1 cellular context compared by ENCODE assay signal in the genomic region with DNA sequence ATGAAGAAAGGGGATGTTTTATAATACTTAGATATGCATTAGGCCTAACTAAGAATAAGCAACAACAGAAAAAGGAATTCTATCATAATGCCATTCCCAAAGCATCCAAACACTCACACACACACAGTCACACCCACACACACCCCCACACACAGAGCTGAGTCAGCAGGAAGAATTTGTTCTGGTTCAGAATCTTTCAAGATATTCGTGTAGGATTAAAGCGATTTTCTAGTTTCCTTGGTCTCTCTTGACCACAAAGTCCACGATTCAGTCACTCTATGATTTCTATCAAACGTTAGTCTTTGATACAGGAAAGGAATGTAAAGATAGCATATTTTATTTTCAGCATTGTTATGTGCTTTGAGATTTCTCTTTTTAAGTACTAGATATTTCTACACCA.
TF ChIP-seq lines count a peak whose summit lies in the region.

No MANE protein-coding gene starts in this region.

TF ChIP-seq in GM23338, 12 proteins besides CTCF, POLR2A, EP300 and RAD21:
- TF ChIP-seq, protein P1, sequence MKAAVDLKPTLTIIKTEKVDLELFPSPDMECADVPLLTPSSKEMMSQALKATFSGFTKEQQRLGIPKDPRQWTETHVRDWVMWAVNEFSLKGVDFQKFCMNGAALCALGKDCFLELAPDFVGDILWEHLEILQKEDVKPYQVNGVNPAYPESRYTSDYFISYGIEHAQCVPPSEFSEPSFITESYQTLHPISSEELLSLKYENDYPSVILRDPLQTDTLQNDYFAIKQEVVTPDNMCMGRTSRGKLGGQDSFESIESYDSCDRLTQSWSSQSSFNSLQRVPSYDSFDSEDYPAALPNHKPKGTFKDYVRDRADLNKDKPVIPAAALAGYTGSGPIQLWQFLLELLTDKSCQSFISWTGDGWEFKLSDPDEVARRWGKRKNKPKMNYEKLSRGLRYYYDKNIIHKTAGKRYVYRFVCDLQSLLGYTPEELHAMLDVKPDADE (IDR thresholded peaks at IDR 0.05), result no peak
- no peak for TF ChIP-seq EZH2phosphoT487 (IDR thresholded peaks at IDR 0.05; ENCODE audit: unreplicated experiment)
- TF ChIP-seq, protein P2, sequence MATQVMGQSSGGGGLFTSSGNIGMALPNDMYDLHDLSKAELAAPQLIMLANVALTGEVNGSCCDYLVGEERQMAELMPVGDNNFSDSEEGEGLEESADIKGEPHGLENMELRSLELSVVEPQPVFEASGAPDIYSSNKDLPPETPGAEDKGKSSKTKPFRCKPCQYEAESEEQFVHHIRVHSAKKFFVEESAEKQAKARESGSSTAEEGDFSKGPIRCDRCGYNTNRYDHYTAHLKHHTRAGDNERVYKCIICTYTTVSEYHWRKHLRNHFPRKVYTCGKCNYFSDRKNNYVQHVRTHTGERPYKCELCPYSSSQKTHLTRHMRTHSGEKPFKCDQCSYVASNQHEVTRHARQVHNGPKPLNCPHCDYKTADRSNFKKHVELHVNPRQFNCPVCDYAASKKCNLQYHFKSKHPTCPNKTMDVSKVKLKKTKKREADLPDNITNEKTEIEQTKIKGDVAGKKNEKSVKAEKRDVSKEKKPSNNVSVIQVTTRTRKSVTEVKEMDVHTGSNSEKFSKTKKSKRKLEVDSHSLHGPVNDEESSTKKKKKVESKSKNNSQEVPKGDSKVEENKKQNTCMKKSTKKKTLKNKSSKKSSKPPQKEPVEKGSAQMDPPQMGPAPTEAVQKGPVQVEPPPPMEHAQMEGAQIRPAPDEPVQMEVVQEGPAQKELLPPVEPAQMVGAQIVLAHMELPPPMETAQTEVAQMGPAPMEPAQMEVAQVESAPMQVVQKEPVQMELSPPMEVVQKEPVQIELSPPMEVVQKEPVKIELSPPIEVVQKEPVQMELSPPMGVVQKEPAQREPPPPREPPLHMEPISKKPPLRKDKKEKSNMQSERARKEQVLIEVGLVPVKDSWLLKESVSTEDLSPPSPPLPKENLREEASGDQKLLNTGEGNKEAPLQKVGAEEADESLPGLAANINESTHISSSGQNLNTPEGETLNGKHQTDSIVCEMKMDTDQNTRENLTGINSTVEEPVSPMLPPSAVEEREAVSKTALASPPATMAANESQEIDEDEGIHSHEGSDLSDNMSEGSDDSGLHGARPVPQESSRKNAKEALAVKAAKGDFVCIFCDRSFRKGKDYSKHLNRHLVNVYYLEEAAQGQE (IDR thresholded peaks at IDR 0.05; ENCODE audit: unreplicated experiment), result no peak
- no peak for TF ChIP-seq EZH2 (IDR thresholded peaks at IDR 0.05; ENCODE audit: low read depth, unreplicated experiment)
- no peak for TF ChIP-seq ZNF331 (CRISPR knock-in tag; IDR thresholded peaks at IDR 0.05; ENCODE audit: low read depth)
- no peak for TF ChIP-seq CREB1 (CRISPR knock-in tag; IDR thresholded peaks at IDR 0.05; ENCODE audit: low read depth)
- TF ChIP-seq POLR2AphosphoS5 (IDR thresholded peaks at IDR 0.05; ENCODE audit: low read depth), result no peak
- no peak for TF ChIP-seq JUNB (IDR thresholded peaks at IDR 0.05; ENCODE audit: unreplicated experiment)
- TF ChIP-seq NANOG (IDR thresholded peaks at IDR 0.05; ENCODE audit: borderline replicate concordance), result no peak
